ENCODE assay signal across 8 cellular contexts in genomic region chr9:93302586-93303257, GRCh38.
DNase-seq lines count a peak whose midpoint lies in the region; ATAC-seq and TF ChIP-seq lines count a peak whose summit lies in the region.

No MANE protein-coding gene starts in this region.

- no peak for ATAC-seq in HG03342 (IDR thresholded peaks at IDR 0.05; ENCODE audit: unreplicated experiment)

- H3K4me1 ChIP-seq in breast epithelium = no peaks in the 10 kb centered on the region

- H3K4me3 ChIP-seq in breast epithelium (no peak overlapping the region), kidney epithelial cell (ENCODE audit: low read depth, low read length) (no peak overlapping the region)

- DNase-seq in GM03348 (ENCODE audit: low spot score) = peak; percentile 77
- DNase-seq in NAMALWA (ENCODE audit: low spot score) = peak; percentile 86
- DNase-seq in UCSD-AML1 (lab: John Stamatoyannopoulos, UW; ENCODE audit: unreplicated experiment) = peak; percentile 66
- peak; percentile 17 to 51 for DNase-seq in breast epithelium (ENCODE audit: low spot score in 2 of 2)
- no peak for DNase-seq in kidney epithelial cell (ENCODE audit: low read depth)
- peak; percentile 20 to 43 (median 41) for DNase-seq in stimulated activated CD4-positive, alpha-beta T cell treated with anti-CD3 and anti-CD28 coated beads, TNF-alpha, amount 100 ng/mL, for 4 hours (ENCODE audit: low read depth in 3 of 3)
- DNase-seq in superior temporal gyrus (ENCODE audit: extremely low spot score) = no peak

- H3K36me3 ChIP-seq in breast epithelium (no peaks in the 10 kb centered on the region), kidney epithelial cell (ENCODE audit: control insufficient read depth, insufficient read depth, low read length) (no peaks in the 10 kb centered on the region)

- intact Hi-C loops in breast epithelium (cut with DNase I; ENCODE audit: low total_unique reads) = no loop called here

- peak in 2 of 3 donors; percentile 39 to 40 for TF ChIP-seq CTCF in breast epithelium (IDR thresholded peaks at IDR 0.05)
- peak; percentile 68 for TF ChIP-seq CTCF in kidney epithelial cell (IDR thresholded peaks at IDR 0.05; ENCODE audit: insufficient read depth, low read length, poor library complexity, severe bottlenecking)

- H3K9me3 ChIP-seq in breast epithelium = no peaks in the 10 kb centered on the region

- H3K27me3 ChIP-seq in breast epithelium (no peaks in the 10 kb centered on the region), kidney epithelial cell (ENCODE audit: control insufficient read depth, insufficient read depth, low read length) (peaks cover 2% of the 10 kb centered on the region)

- TF ChIP-seq POLR2A in breast epithelium (IDR thresholded peaks at IDR 0.05) = no peak

- H3K27ac ChIP-seq in breast epithelium = no peak overlapping the region

Comparison
In these comparisons a context has a peak if more than half of its experiments do, and no peak if none do; other contexts are left out.
1. DNase-seq: peak in GM03348 (single experiment), NAMALWA (single experiment), UCSD-AML1 (single experiment), breast epithelium (2 of 2) and stimulated activated CD4-positive, alpha-beta T cell treated with anti-CD3 and anti-CD28 coated beads, TNF-alpha, amount 100 ng/mL, for 4 hours (3 of 3); none in kidney epithelial cell (single experiment) and superior temporal gyrus (single experiment).